Comparison of ENCODE assay signal across 2 cellular contexts in the genomic region with DNA sequence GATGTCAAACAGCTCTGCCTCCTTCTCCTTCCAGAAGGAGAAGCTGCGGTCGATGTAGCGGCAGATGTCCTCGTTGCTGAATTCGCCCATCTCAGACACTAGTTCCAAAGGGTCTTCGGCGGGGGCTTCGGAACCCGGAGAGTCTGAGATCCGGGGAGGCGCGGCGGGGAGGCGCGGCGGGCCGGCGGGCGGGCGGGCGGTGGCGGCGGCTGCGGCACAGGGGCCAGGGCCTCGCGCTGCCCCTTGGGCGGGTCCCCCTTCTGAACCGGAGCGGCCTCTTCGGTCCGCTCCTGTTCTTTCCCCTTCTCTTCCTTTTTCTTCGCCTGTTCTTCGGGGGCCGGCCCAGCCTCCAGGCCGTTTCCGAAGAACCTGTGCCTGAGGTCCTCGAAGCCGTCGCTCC. TPM values are rescaled to one million over a fixed set of nuclear protein-coding genes. Genes with fewer than 3 reads are reported as not detected.
"Had no signal": no experiment of that assay in that cellular context is flagged by ENCODE, and none has a peak within 500 bp of the region (broad histone marks: within the 10 kb centered on the region; RNA-seq: fewer than 3 reads in every experiment).

No MANE protein-coding gene starts in this region.

RNA-seq across cellular contexts. Expression of a gene that starts 25.5 kb away (rescaled TPM):
- total RNA-seq: GM23248, H4 had no signal
- polyA plus RNA-seq: GM23248 had no signal

RNA-seq across cellular contexts. Expression of a gene that starts 48.0 kb away (rescaled TPM):
- total RNA-seq: GM23248, H4 had no signal
- polyA plus RNA-seq: GM23248 had no signal
